14 cellular contexts compared by ENCODE assay signal in genomic region chr7:94405506-94405905, GRCh38.
"Had no signal": no experiment of that assay in that cellular context is flagged by ENCODE, and none has a peak within 500 bp of the region (broad histone marks: within the 10 kb centered on the region; RNA-seq: fewer than 3 reads in every experiment).

No MANE protein-coding gene starts in this region.

- H3K4me3 ChIP-seq: dorsolateral prefrontal cortex, gastrocnemius medialis, spleen, tibial nerve had no signal

- H3K27me3 ChIP-seq: brain microvascular endothelial cell, gastrocnemius medialis, spleen, tibial nerve had no signal

- H3K9me3 ChIP-seq: gastrocnemius medialis, spleen, tibial nerve had no signal

- H3K27ac ChIP-seq: brain microvascular endothelial cell, dorsolateral prefrontal cortex, gastrocnemius medialis, spleen had no signal

- H3K36me3 ChIP-seq: gastrocnemius medialis had no signal

- H3K4me1 ChIP-seq: gastrocnemius medialis, spleen had no signal

- ATAC-seq: activated CD4-positive, CD25-positive, alpha-beta regulatory T cell treated with anti-CD3 and anti-CD28 coated beads, Interleukin-2, amount 50 U/mL, for 24 hours; gastrocnemius medialis; right cardiac atrium; stimulated activated memory B cell treated with anti-CD40 and anti-IgM and Interleukin-4, amounts not matched to agents 10 μg/mL and 1 μg/mL and 100 μg/mL, for 72 hours had no signal

- DNase-seq: activated effector memory CD4-positive, alpha-beta T cell treated with Interleukin-2 at 50 U/mL for 16 hours; activated T-cell treated with anti-CD3 and anti-CD28 coated beads, Interleukin-2, amount 50 U/mL, for 1 hour; amniotic stem cell; brain microvascular endothelial cell; cerebellar nuclear complex; dorsolateral prefrontal cortex; gastrocnemius medialis; naive B cell; right cardiac atrium; spleen; stimulated activated CD4-positive, alpha-beta T cell treated with anti-CD3 and anti-CD28 coated beads, Interleukin-1b, Interleukin-23, amount 100 ng/mL, for 48 hours had no signal
